Comparison of ENCODE assay signal across 1 cellular context in the genomic region with DNA sequence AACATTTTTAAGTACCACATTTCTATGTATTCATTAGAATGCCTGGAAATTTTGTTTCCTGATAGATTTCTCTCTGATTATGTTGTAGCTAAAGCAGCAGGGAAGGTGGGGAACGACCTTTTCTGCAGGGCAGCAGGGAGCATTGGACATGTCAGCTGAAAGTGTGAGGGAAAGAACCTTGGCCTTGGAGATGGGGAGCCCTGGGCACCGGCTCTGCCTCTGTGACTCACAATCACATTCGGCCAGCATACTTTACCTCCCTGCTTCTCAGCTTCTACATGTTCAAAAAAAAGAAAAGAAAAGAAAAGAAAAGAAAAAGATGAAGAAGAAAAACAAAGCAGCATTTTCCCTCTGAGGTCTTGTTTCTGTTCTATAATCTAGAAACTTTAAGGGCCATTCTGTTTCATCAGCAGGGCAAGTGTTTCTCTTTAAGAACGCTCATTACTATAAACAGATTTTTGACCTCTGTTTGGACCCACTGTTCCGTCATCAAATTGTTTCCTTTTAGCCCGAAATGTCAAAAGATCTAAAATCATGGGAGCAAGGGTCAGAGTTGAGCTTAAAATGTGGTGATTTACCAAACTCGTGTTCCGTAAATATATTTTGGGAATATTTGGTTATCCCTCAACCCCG.
TF ChIP-seq lines count a peak whose summit lies in the region.

No MANE protein-coding gene starts in this region.

TF ChIP-seq in endothelial cell of umbilical vein, 7 proteins besides CTCF, POLR2A, EP300 and RAD21:
- TF ChIP-seq JUN (IDR thresholded peaks at IDR 0.05; ENCODE audit: borderline replicate concordance, insufficient read depth, insufficient read length, low read depth) (no peak), POLR2AphosphoS5 (IDR thresholded peaks at IDR 0.05; ENCODE audit: insufficient read depth, low read depth, low read length) (no peak), MYC (IDR thresholded peaks at IDR 0.05; ENCODE audit: low read depth, low read length) (no peak), EZH2 (IDR thresholded peaks at IDR 0.05; ENCODE audit: borderline replicate concordance, low read depth, low read length, severe bottlenecking) (no peak), GATA2 (IDR thresholded peaks at IDR 0.05; ENCODE audit: insufficient read depth, insufficient read length, low read depth, low read length) (no peak)
- TF ChIP-seq, protein P1, sequence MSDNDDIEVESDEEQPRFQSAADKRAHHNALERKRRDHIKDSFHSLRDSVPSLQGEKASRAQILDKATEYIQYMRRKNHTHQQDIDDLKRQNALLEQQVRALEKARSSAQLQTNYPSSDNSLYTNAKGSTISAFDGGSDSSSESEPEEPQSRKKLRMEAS (IDR thresholded peaks at IDR 0.05; ENCODE audit: insufficient read depth, insufficient read length): no peak
